ENCODE assay signal across 34 cellular contexts in genomic region chr13:47556703-47557102, GRCh38.
"Had no signal": no experiment of that assay in that cellular context is flagged by ENCODE, and none has a peak within 500 bp of the region (broad histone marks: within the 10 kb centered on the region; RNA-seq: fewer than 3 reads in every experiment).

No MANE protein-coding gene starts in this region.

- H3K4me3 ChIP-seq: MG63 had no signal

- H3K27ac ChIP-seq: KMS-11 had no signal

- DNase-seq: Karpas-422, Kasumi-1, MG63, MM.1S, MV-4-11, NCI-H1048, NCI-H1092, NCI-H1092 treated with DMSO at 0.1 percent for 48 hours, NCI-H1105, NCI-H1105 treated with DMSO at 0.1 percent for 48 hours, NCI-H1417, NCI-H1417 treated with DMSO at 0.1 percent for 48 hours, NCI-H1436, NCI-H1436 treated with DMSO at 0.1 percent for 48 hours, NCI-H146, NCI-H1694, NCI-H1694 treated with DMSO at 0.1 percent for 48 hours, NCI-H187, NCI-H187 treated with DMSO at 0.1 percent for 48 hours, NCI-H1930, NCI-H2029, NCI-H2029 treated with DMSO at 0.1 percent for 48 hours, NCI-H2081, NCI-H2081 treated with DMSO at 0.1 percent for 48 hours, NCI-H2107, NCI-H2171, NCI-H2171 treated with DMSO at 0.1 percent for 48 hours, NCI-H2227 treated with DMSO at 0.1 percent for 48 hours, NCI-H226, NCI-H345, NCI-H446, NCI-H446 treated with DMSO at 0.1 percent for 48 hours, NCI-H510A had no signal

- H3K9me3 ChIP-seq: MG63 had no signal

- H3K4me2 ChIP-seq: KMS-11 had no signal

- H3K27me3 ChIP-seq: MG63 had no signal

- H3K36me3 ChIP-seq: MG63 had no signal

- H3K9ac ChIP-seq: KMS-11 had no signal
